ENCODE assay signal across 16 cellular contexts in the genomic region with DNA sequence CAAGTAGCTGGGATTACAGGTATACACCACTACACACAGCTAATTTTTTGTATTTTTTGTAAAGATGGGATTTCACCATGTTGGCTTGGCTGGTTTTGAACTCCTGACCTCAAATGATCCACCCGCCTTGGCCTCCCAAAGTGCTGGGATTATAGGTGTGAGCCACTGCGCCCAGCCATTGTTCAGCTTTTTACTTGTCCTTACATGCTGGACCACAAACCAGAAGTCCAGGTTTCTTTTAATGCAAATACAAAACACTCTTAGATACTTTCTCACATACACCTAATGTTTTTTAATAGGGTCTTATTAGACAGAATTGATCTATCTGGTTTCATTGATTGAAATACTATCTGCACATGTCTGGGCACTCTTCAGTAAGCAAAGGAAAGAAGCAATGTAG. TPM values are rescaled to one million over a fixed set of nuclear protein-coding genes. Genes with fewer than 3 reads are reported as not detected.
DNase-seq lines count a peak whose midpoint lies in the region; ATAC-seq and TF ChIP-seq lines count a peak whose summit lies in the region.
"Had no signal": no experiment of that assay in that cellular context is flagged by ENCODE, and none has a peak within 500 bp of the region (broad histone marks: within the 10 kb centered on the region; RNA-seq: fewer than 3 reads in every experiment).

No MANE protein-coding gene starts in this region.

- no peak overlapping the region for H4K5ac ChIP-seq in mesendoderm (ENCODE audit: low read length)

- peak overlapping the region; percentile 1 for H3K4me3 ChIP-seq in CD8-positive, alpha-beta T cell (ENCODE audit: low read depth, low read length)
- no peak overlapping the region for H3K4me3 ChIP-seq in mesendoderm (ENCODE audit: low read length)
- H3K4me3 ChIP-seq: BLaER1, GM23248 had no signal

- no peak overlapping the region for H4K8ac ChIP-seq in mesendoderm (ENCODE audit: low read depth, low read length)

- peaks cover 56% of the 10 kb centered on the region for H3K4me1 ChIP-seq in CD8-positive, alpha-beta T cell (ENCODE audit: insufficient read depth, low read length)
- peaks cover 10% of the 10 kb centered on the region for H3K4me1 ChIP-seq in mesendoderm (ENCODE audit: control insufficient read depth, low read depth, low read length)
- H3K4me1 ChIP-seq: BLaER1 had no signal

- TF ChIP-seq CTCF in CD8-positive, alpha-beta T cell (IDR thresholded peaks at IDR 0.05) = no peak

- H3K4me2 ChIP-seq in mesendoderm (ENCODE audit: low read length) = no peak overlapping the region
- H3K4me2 ChIP-seq: BLaER1 had no signal

- POLR2A ChIA-PET in activated CD4-positive, alpha-beta T cell treated with anti-CD3 and anti-CD28 coated beads for 36 hours (lab: Charles Lee) = no interaction called here
- POLR2A ChIA-PET in CD8-positive, alpha-beta T cell (lab: Charles Lee) = interaction anchor here (1.2 to 2.3 kb wide), 2 partner anchors 33 to 39 kb away, joined by 3 to 14 read pairs; partner anchors contain the start of gene BTG1

- no peak overlapping the region for H2BK5ac ChIP-seq in mesendoderm (ENCODE audit: low read length)

- H3K18ac ChIP-seq in mesendoderm (ENCODE audit: low read length) = no peak overlapping the region

- H2AK5ac ChIP-seq in mesendoderm (ENCODE audit: low read length) = no peak overlapping the region

- no peak overlapping the region for H3K56ac ChIP-seq in mesendoderm (ENCODE audit: low read length)

- H3K9me3 ChIP-seq in CD8-positive, alpha-beta T cell (ENCODE audit: low read length) = no peaks in the 10 kb centered on the region

- H3K4me1 Mint-ChIP-seq in activated CD4-positive, alpha-beta T cell treated with anti-CD3 and anti-CD28 coated beads for 36 hours = peaks cover 56% of the 10 kb centered on the region
- peaks cover 67% of the 10 kb centered on the region for H3K4me1 Mint-ChIP-seq in CD8-positive, alpha-beta T cell (ENCODE audit: low read depth)
- peaks cover 69% of the 10 kb centered on the region for H3K4me1 Mint-ChIP-seq in activated naive CD8-positive, alpha-beta T cell (ENCODE audit: low read depth)

- H3K36me3 ChIP-seq in CD8-positive, alpha-beta T cell (ENCODE audit: insufficient read depth, low read length) = no peaks in the 10 kb centered on the region
- no peaks in the 10 kb centered on the region for H3K36me3 ChIP-seq in mesendoderm (ENCODE audit: control insufficient read depth, insufficient read depth, low read length)
- H3K36me3 ChIP-seq: BLaER1 had no signal

- H3K9ac ChIP-seq in mesendoderm (ENCODE audit: low read length) = no peak overlapping the region
- H3K9ac ChIP-seq: BLaER1, GM23248 had no signal

- H3K36me3 Mint-ChIP-seq in activated CD4-positive, alpha-beta T cell treated with anti-CD3 and anti-CD28 coated beads for 36 hours (ENCODE audit: low read depth) = peaks cover 3% of the 10 kb centered on the region
- peaks cover 11% of the 10 kb centered on the region for H3K36me3 Mint-ChIP-seq in CD8-positive, alpha-beta T cell
- H3K36me3 Mint-ChIP-seq in activated naive CD8-positive, alpha-beta T cell = peaks cover 12% of the 10 kb centered on the region

- peak overlapping the region; percentile 52 for H3K27ac Mint-ChIP-seq in activated CD4-positive, alpha-beta T cell treated with anti-CD3 and anti-CD28 coated beads for 36 hours
- H3K27ac Mint-ChIP-seq in CD8-positive, alpha-beta T cell = peak overlapping the region; percentile 85
- H3K27ac Mint-ChIP-seq in activated naive CD8-positive, alpha-beta T cell = peak overlapping the region; percentile 83

- peak overlapping the region; percentile 50 for H3K4me3 Mint-ChIP-seq in activated CD4-positive, alpha-beta T cell treated with anti-CD3 and anti-CD28 coated beads for 36 hours
- peak overlapping the region; percentile 64 for H3K4me3 Mint-ChIP-seq in CD8-positive, alpha-beta T cell
- peak overlapping the region; percentile 62 for H3K4me3 Mint-ChIP-seq in activated naive CD8-positive, alpha-beta T cell

- DNase-seq in activated CD4-positive, alpha-beta T cell treated with anti-CD3 and anti-CD28 coated beads for 36 hours = no peak
- DNase-seq in activated CD4-positive, alpha-beta T cell treated with anti-CD3 and anti-CD28 coated beads for 48 hours = no peak
- no peak for DNase-seq in CD8-positive, alpha-beta T cell
- DNase-seq in EL (no peak), mesendoderm (no peak), NCI-H2171 (lab: John Stamatoyannopoulos, UW) (no peak)
- DNase-seq: 8988T, DMS79, GM23248, NCI-H1048, NCI-H2107, NCI-H345 had no signal

- ATAC-seq in activated CD4-positive, alpha-beta T cell treated with anti-CD3 and anti-CD28 coated beads for 36 hours = no peak
- ATAC-seq in CD8-positive, alpha-beta T cell = no peak
- ATAC-seq in esophagus mucosa = peak; percentile 70
- ATAC-seq: HCT116 had no signal

- H3K23ac ChIP-seq in mesendoderm (ENCODE audit: low read length) = no peak overlapping the region

- no peak overlapping the region for H3K27ac ChIP-seq in CD8-positive, alpha-beta T cell (ENCODE audit: low read depth, low read length)
- no peak overlapping the region for H3K27ac ChIP-seq in mesendoderm (ENCODE audit: low read depth, low read length)
- H3K27ac ChIP-seq: BLaER1, GM23248 had no signal

- H2BK15ac ChIP-seq in mesendoderm (replicated peaks; ENCODE audit: low read depth) = no peak overlapping the region

- no peak overlapping the region for H2BK120ac ChIP-seq in mesendoderm (ENCODE audit: low read depth, low read length)

- H3K79me1 ChIP-seq in mesendoderm (ENCODE audit: low read length) = no peaks in the 10 kb centered on the region

- intact Hi-C loops in activated CD4-positive, alpha-beta T cell treated with anti-CD3 and anti-CD28 coated beads for 36 hours (cut with DNase I, micrococcal nuclease) = no loop called here
- intact Hi-C loops in CD8-positive, alpha-beta T cell (cut with DNase I, micrococcal nuclease) = loop anchor here in 1 of 2 experiments (2.0 to 5.0 kb wide), 2 partner anchors 24 to 48 kb away; no protein-coding TSS in a partner anchor

- H3K79me2 ChIP-seq in mesendoderm (ENCODE audit: control insufficient read depth, insufficient read depth, low read length) = no peaks in the 10 kb centered on the region

- CTCF ChIA-PET in activated CD4-positive, alpha-beta T cell treated with anti-CD3 and anti-CD28 coated beads for 36 hours (lab: Charles Lee) = interaction anchor here (1.0 to 1.2 kb wide), 4 partner anchors 9 to 294 kb away, joined by 3 to 4 read pairs (median 3); no protein-coding TSS in a partner anchor
- CTCF ChIA-PET in CD8-positive, alpha-beta T cell (lab: Charles Lee) = interaction anchor here (1.1 to 1.4 kb wide), 2 partner anchors 9 to 464 kb away, joined by 3 to 4 read pairs; no protein-coding TSS in a partner anchor

- H3K4ac ChIP-seq in mesendoderm (ENCODE audit: low read depth, low read length) = no peak overlapping the region

- H3K9me3 Mint-ChIP-seq in activated CD4-positive, alpha-beta T cell treated with anti-CD3 and anti-CD28 coated beads for 36 hours (ENCODE audit: low read depth) = peaks cover 7% of the 10 kb centered on the region
- H3K9me3 Mint-ChIP-seq in CD8-positive, alpha-beta T cell = peaks cover 9% of the 10 kb centered on the region
- peaks cover 4% of the 10 kb centered on the region for H3K9me3 Mint-ChIP-seq in activated naive CD8-positive, alpha-beta T cell (ENCODE audit: low read depth)

- H3K27me3 Mint-ChIP-seq in activated CD4-positive, alpha-beta T cell treated with anti-CD3 and anti-CD28 coated beads for 36 hours = no peaks in the 10 kb centered on the region
- no peaks in the 10 kb centered on the region for H3K27me3 Mint-ChIP-seq in CD8-positive, alpha-beta T cell (ENCODE audit: low read depth)
- no peaks in the 10 kb centered on the region for H3K27me3 Mint-ChIP-seq in activated naive CD8-positive, alpha-beta T cell

- WGBS in mesendoderm (ENCODE audit: extremely low coverage, insufficient coverage, low lambda C conversion rate) = no CpG with 5 or more reads among the region's 2 CpGs

- H3K27me3 ChIP-seq in CD8-positive, alpha-beta T cell (ENCODE audit: insufficient read depth, low read length) = no peaks in the 10 kb centered on the region
- no peaks in the 10 kb centered on the region for H3K27me3 ChIP-seq in mesendoderm (ENCODE audit: insufficient read depth, low read length, poor library complexity)
- H3K27me3 ChIP-seq: BLaER1 had no signal

RNA-seq across cellular contexts. Expression of gene BTG1, which starts 40.5 kb away (rescaled TPM):
- total RNA-seq in activated CD4-positive, alpha-beta T cell treated with anti-CD3 and anti-CD28 coated beads for 36 hours = 100 to 1,000 TPM in 1 of 2 experiments, 10 to 100 TPM in 1; 76.6 to 131 TPM
- 1,000 to 10,000 TPM; 1,847 to 1,850 TPM for total RNA-seq in CD8-positive, alpha-beta T cell
- total RNA-seq in esophagus mucosa = 119 TPM
- polyA plus RNA-seq in mesendoderm (2013, experiment 1 of 2) = 9.7 TPM
- polyA plus RNA-seq in mesendoderm (2013, experiment 2 of 2) = 10.6 TPM

Comparison
In these comparisons a context has a peak if more than half of its experiments do, and no peak if none do; other contexts are left out.
1. RNA of gene BTG1, which starts 40.5 kb away (total RNA-seq): 1,847 to 1,850 TPM in CD8-positive, alpha-beta T cell; 76.6 to 131 TPM in activated CD4-positive, alpha-beta T cell treated with anti-CD3 and anti-CD28 coated beads for 36 hours and 119 TPM in esophagus mucosa (single experiment); every median in the first group is over 10 times any median in the second.
2. Peak in every context shown above with its lines, with median percentiles within 50 percentile points of each other: H3K27ac Mint-ChIP-seq and H3K4me3 Mint-ChIP-seq.